ENCODE assay signal across 5 cellular contexts in the genomic region with DNA sequence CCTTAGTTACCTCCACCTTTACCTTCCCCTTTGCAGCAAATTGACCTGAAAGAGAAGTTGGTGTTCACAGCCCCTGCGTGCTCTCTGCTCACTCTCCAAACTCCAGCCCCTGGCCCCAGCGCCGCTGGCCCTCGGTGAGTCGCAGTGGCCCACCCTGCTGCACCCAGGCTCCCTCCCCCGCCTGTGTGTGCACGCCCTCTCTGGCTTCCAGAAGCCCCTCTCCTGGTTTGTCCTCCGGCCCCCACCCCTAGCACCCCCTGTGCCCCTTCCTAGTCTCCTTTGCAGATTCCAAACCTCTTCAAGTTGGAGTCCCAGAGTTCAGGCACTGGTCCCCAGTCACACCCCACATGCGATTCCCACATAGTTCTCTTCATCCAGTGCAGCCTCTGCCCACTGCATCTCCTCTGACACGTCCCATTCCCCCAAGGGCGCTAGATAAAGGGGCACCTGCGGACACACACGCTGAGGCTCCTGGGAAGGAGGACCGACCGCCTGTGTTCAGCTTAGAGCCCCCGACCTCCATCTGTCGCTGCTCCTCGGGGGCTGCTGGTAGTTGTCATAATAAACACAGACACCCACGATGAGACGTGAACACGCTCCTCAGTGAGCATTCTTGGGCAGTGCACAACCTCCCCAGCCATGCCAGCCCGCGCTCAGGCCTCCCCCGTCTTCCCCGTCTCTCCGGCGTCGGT. TPM values are rescaled to one million over a fixed set of nuclear protein-coding genes. Genes with fewer than 3 reads are reported as not detected.
DNase-seq lines count a peak whose midpoint lies in the region; ATAC-seq and TF ChIP-seq lines count a peak whose summit lies in the region.

No MANE protein-coding gene starts in this region.

- peaks cover 16% of the 10 kb centered on the region for H3K4me1 ChIP-seq in MM.1S (ENCODE audit: low read length)
- H3K4me1 ChIP-seq in spleen: peaks cover 25 to 54% (median 44%) of the 10 kb centered on the region in 6 donors

- TF ChIP-seq POLR2A in spleen (IDR thresholded peaks at IDR 0.05): no peak

- DNase-seq in MM.1S (no peak), epithelial cell of esophagus (ENCODE audit: low read depth) (no peak), spleen (peak; percentile 84)
- DNase-seq in stimulated activated CD4-positive, alpha-beta T cell treated with anti-CD3 and anti-CD28 coated beads, Interleukin-1b, Interleukin-23, amount 100 ng/mL, for 48 hours: no peak

- H3K4me2 ChIP-seq in MM.1S (ENCODE audit: low read depth, low read length): peak overlapping the region; percentile 100

- H3K27ac ChIP-seq in MM.1S (ENCODE audit: low read length) (no peak overlapping the region), spleen (peak overlapping the region in 2 of 8 donors; percentile 47 to 63)

- peak overlapping the region; percentile 55; the same call in 1 of the 2 replicates for H3K9ac ChIP-seq in MM.1S (ENCODE audit: low read length)

- TF ChIP-seq CTCF in MM.1S (IDR thresholded peaks at IDR 0.05; ENCODE audit: low read length) (no peak), epithelial cell of esophagus (IDR thresholded peaks at IDR 0.05; ENCODE audit: insufficient read depth, low read depth, low read length, missing control alignments) (no peak), spleen (IDR thresholded peaks at IDR 0.05 in 8 of 11, conservative IDR thresholded peaks at IDR 0.05 in 3 of 11) (no peak)

- H2AFZ ChIP-seq in MM.1S (ENCODE audit: low read length): peak overlapping the region; percentile 97

- intact Hi-C loops in spleen (cut with DNase I; ENCODE audit: low total_unique reads): no loop called here

- ATAC-seq in HG03280 (IDR thresholded peaks at IDR 0.05; ENCODE audit: unreplicated experiment): no peak

- H3K9me2 ChIP-seq in MM.1S (replicated peaks; ENCODE audit: insufficient read depth, low read length): no peaks in the 10 kb centered on the region

- H3K27me3 ChIP-seq in MM.1S (replicated peaks; ENCODE audit: insufficient read depth, low read length): peaks cover 9% of the 10 kb centered on the region; the same call in 1 of the 2 replicates
- peaks cover 0 to 19% (median 14%) of the 10 kb centered on the region in 7 donors for H3K27me3 ChIP-seq in spleen (replicated peaks in 1 of 7)

- 19 to 25% (median 22%) methylated on average over 28 of the region's 28 CpGs for WGBS in spleen, 5 donors

- peaks cover 32% of the 10 kb centered on the region for H3K79me2 ChIP-seq in MM.1S (ENCODE audit: low read length)

- H3F3A ChIP-seq in MM.1S (ENCODE audit: insufficient read depth, low read length): no peaks in the 10 kb centered on the region

- H3K9me3 ChIP-seq in MM.1S (replicated peaks; ENCODE audit: insufficient read depth, low read length) (no peaks in the 10 kb centered on the region), spleen (no peaks in the 10 kb centered on the region)

- peaks cover 27% of the 10 kb centered on the region for H4K20me1 ChIP-seq in MM.1S (ENCODE audit: insufficient read depth, low read length)

- peak overlapping the region; percentile 78 for H3K4me3 ChIP-seq in MM.1S (ENCODE audit: low read length)
- peak overlapping the region; percentile 62 for H3K4me3 ChIP-seq in epithelial cell of esophagus (ENCODE audit: low read length)
- peak overlapping the region; percentile 52 to 94 (median 79) for H3K4me3 ChIP-seq in spleen

- H3K36me3 ChIP-seq in MM.1S (replicated peaks; ENCODE audit: insufficient read depth, low read length) (no peaks in the 10 kb centered on the region), spleen (peaks cover 0 to 15% (median 0%) of the 10 kb centered on the region in 6 donors)

RNA-seq across cellular contexts. Expression of a gene that starts 1.5 kb away (rescaled TPM):
- total RNA-seq in spleen: 10 to 100 TPM; 24.2 to 41.5 (median 33.2) TPM
- polyA plus RNA-seq in spleen: 10 to 100 TPM in 1 of 3 donors, 1 to 10 TPM in 2; 7.3 to 27.6 (median 8.4) TPM

RNA-seq across cellular contexts. Expression of a gene that starts 14.0 kb away (rescaled TPM):
- total RNA-seq in spleen: 10 to 100 TPM in 6 of 7 donors, 1 to 10 TPM in 1; 8.3 to 39.6 (median 20.4) TPM
- 10 to 100 TPM; 29.7 to 34.5 (median 30.7) TPM for polyA plus RNA-seq in spleen

RNA-seq across cellular contexts. Expression of a gene that starts 14.2 kb away (rescaled TPM):
- total RNA-seq in spleen: 10 to 100 TPM in 1 of 7 donors, 1 to 10 TPM in 6; 3.9 to 10.1 (median 6.3) TPM
- polyA plus RNA-seq in spleen: 1 to 10 TPM; 5.0 to 8.3 (median 5.1) TPM

RNA-seq across cellular contexts. Expression of a gene that starts 37.5 kb away (rescaled TPM):
- total RNA-seq in spleen: 1 to 10 TPM; 1.0 to 3.3 (median 2.2) TPM
- polyA plus RNA-seq in spleen: 1 to 10 TPM; 2.2 to 4.6 (median 4.1) TPM

RNA-seq across cellular contexts. Expression of a gene that starts 39.4 kb away (rescaled TPM):
- total RNA-seq in spleen: 10 to 100 TPM; 16.6 to 33.6 (median 30.3) TPM
- 10 to 100 TPM; 70.0 to 90.9 (median 90.7) TPM for polyA plus RNA-seq in spleen
